Comparison of ENCODE assay signal across 8 cellular contexts in genomic region chrX:154547245-154548027, GRCh38. TPM values are rescaled to one million over a fixed set of nuclear protein-coding genes. Genes with fewer than 3 reads are reported as not detected.
DNase-seq lines count a peak whose midpoint lies in the region; ATAC-seq and TF ChIP-seq lines count a peak whose summit lies in the region.

TSS of gene IKBKG (plus strand) at chrX:154547620. CDS start at chrX:154552003, 4,383 bp downstream.

- CTCF ChIA-PET in PC-9 (lab: Charles Lee), result interaction anchor here (0.6 kb wide), 1 partner anchor 174 kb away, joined by 3 read pairs; no protein-coding TSS in a partner anchor

- H3K36me3 ChIP-seq in PC-9 (ENCODE audit: low read depth) (peaks cover 25% of the 10 kb centered on the region), muscle layer of colon (ENCODE audit: insufficient read depth, low read length) (no peaks in the 10 kb centered on the region)

- ATAC-seq in GM21619 (IDR thresholded peaks at IDR 0.05; ENCODE audit: unreplicated experiment), result peak; percentile 78

- H2AFZ ChIP-seq in PC-9, result peak within 1 kb of the TSS; percentile 48; the same call in 1 of the 2 replicates

- H3K9ac ChIP-seq in muscle layer of colon (ENCODE audit: low read length), result peak within 1 kb of the TSS; percentile 46

- DNase-seq in DMS153 (lab: John Stamatoyannopoulos, UW), result peak; percentile 84
- DNase-seq in Jurkat, Clone E6-1 (ENCODE audit: low read depth, low spot score), result peak; percentile 78
- peak; percentile 82 to 98 for DNase-seq in PC-9
- DNase-seq in activated T-cell treated with anti-CD3 and anti-CD28 coated beads, Interleukin-2, amount 50 U/mL, for 1 hour, result peak; percentile 93
- peak; percentile 94 to 95 for DNase-seq in erythroblast (lab: John Stamatoyannopoulos, UW)
- peak; percentile 71 to 72 for DNase-seq in stimulated activated CD8-positive, alpha-beta memory T cell treated with anti-CD3 and anti-CD28 coated beads, Interleukin-7, amount 100 ng/mL, for 1 hour (ENCODE audit: low read depth in 2 of 2)

- H3K4me1 ChIP-seq in PC-9 (replicated peaks; ENCODE audit: insufficient read depth) (peaks cover 27% of the 10 kb centered on the region), muscle layer of colon (ENCODE audit: insufficient read depth, low read length) (no peaks in the 10 kb centered on the region)

- peaks cover 84% of the 10 kb centered on the region for H3K79me2 ChIP-seq in PC-9 (ENCODE audit: low read depth)

- peaks cover 12% of the 10 kb centered on the region; the same call in 1 of the 2 replicates for H4K20me1 ChIP-seq in PC-9 (ENCODE audit: insufficient read depth)

- H3K27ac ChIP-seq in PC-9 (peak within 1 kb of the TSS; percentile 100), muscle layer of colon (ENCODE audit: low read depth, low read length) (peak within 1 kb of the TSS; percentile 78)

- peak within 1 kb of the TSS; percentile 86 for H3K4me3 ChIP-seq in Jurkat, Clone E6-1 (ENCODE audit: low read length)
- peak within 1 kb of the TSS; percentile 99 for H3K4me3 ChIP-seq in PC-9
- H3K4me3 ChIP-seq in muscle layer of colon (ENCODE audit: low read depth in 1 of 2, low read length in 2 of 2), result peak within 1 kb of the TSS; percentile 55 to 58

- intact Hi-C loops in PC-9 (cut with micrococcal nuclease; ENCODE audit: unreplicated experiment), result loop anchor here (1.0 kb wide), 1 partner anchor 576 kb away; the partner anchor contains the start of gene HCFC1

- no peaks in the 10 kb centered on the region for H3K27me3 ChIP-seq in PC-9 (ENCODE audit: insufficient read depth, low read depth)
- H3K27me3 ChIP-seq in muscle layer of colon (ENCODE audit: control insufficient read depth in 1 of 2, insufficient read depth in 2 of 2, low read length in 2 of 2), result peaks cover 0 to 4% of the 10 kb centered on the region in 2 donors

- H3K9me3 ChIP-seq in PC-9 (ENCODE audit: insufficient read depth, low read depth) (no peaks in the 10 kb centered on the region), muscle layer of colon (ENCODE audit: low read length) (no peaks in the 10 kb centered on the region)

- peaks cover 52% of the 10 kb centered on the region for H3F3A ChIP-seq in PC-9 (ENCODE audit: insufficient read depth, low read depth)

- BruUV-seq in PC-9 (replicated peaks; lab: Mats Ljungman, UMichigan), result TSS peak; percentile 11

- POLR2A ChIA-PET in PC-9 (lab: Charles Lee; ENCODE audit: unreplicated experiment), result interaction anchor here (0.6 to 0.7 kb wide), 6 partner anchors 15 to 577 kb away, joined by 3 to 6 read pairs (median 3); no protein-coding TSS in a partner anchor

- H3K4me2 ChIP-seq in PC-9, result peak within 1 kb of the TSS; percentile 99

- no peaks in the 10 kb centered on the region for H3K9me2 ChIP-seq in PC-9 (ENCODE audit: insufficient read depth)

- TF ChIP-seq CTCF in PC-9 (conservative IDR thresholded peaks at IDR 0.05), result no peak

- peak; percentile 61 for TF ChIP-seq POLR2A in erythroblast (IDR thresholded peaks at IDR 0.05; ENCODE audit: low read length)

RNA-seq across cellular contexts. Expression of gene IKBKG, which starts in this region (rescaled TPM):
- polyA plus RNA-seq in Jurkat, Clone E6-1 (2012; ENCODE audit: insufficient read depth, insufficient read length), result 37.8 TPM
- total RNA-seq in PC-9 (2021), result 68.3 and 69.4 TPM in 2 replicates

Comparison
In these comparisons a context has a peak if more than half of its experiments do, and no peak if none do; other contexts are left out.
1. Peak in every context shown above with its lines: DNase-seq, ATAC-seq, H3K4me3 ChIP-seq and H3K27ac ChIP-seq.